In genomic region chrX:9222299-9222698, GRCh38 we compare ENCODE assay signal across 24 cellular contexts.
A peak's percentile ranks its signal among the peaks of the same experiment; 100 is the strongest.
DNase-seq lines count a peak whose midpoint lies in the region; ATAC-seq, FAIRE-seq and TF ChIP-seq lines count a peak whose summit lies in the region.
"Had no signal": no experiment of that assay in that cellular context is flagged by ENCODE, and none has a peak within 500 bp of the region (broad histone marks: within the 10 kb centered on the region; RNA-seq: fewer than 3 reads in every experiment).

No MANE protein-coding gene starts in this region.

- no peak overlapping the region for H4K5ac ChIP-seq in H1 (ENCODE audit: insufficient read length, low read depth, low read length)

- no peaks in the 10 kb centered on the region for H3K27me3 ChIP-seq in H1 (replicated peaks in 1 of 4; ENCODE audit: control insufficient read depth in 3 of 4, extremely low read depth in 1 of 4, insufficient read depth in 3 of 4, low read length in 3 of 4)
- H3K27me3 ChIP-seq: BE2C had no signal

- H3K9me3 Mint-ChIP-seq in mesothelial cell of epicardium (peaks cover 24% of the 10 kb centered on the region), type B pancreatic cell (peaks cover 6% of the 10 kb centered on the region)
- H3K9me3 Mint-ChIP-seq: CD8-positive, alpha-beta memory T cell; HFFc6 had no signal

- H3K4me2 ChIP-seq in H1 (ENCODE audit: insufficient read depth in 1 of 2, low read depth in 2 of 2, low read length in 2 of 2), result no peak overlapping the region

- no peaks in the 10 kb centered on the region for H4K20me1 ChIP-seq in H1 (replicated peaks in 1 of 2; ENCODE audit: control insufficient read depth in 1 of 2, insufficient read depth in 2 of 2, low read length in 2 of 2)

- H3K79me1 ChIP-seq in H1 (ENCODE audit: low read depth, low read length), result no peaks in the 10 kb centered on the region

- no peaks in the 10 kb centered on the region for H3K36me3 ChIP-seq in ES-I3 (ENCODE audit: insufficient read depth, low read length)
- H3K36me3 ChIP-seq in H1 (ENCODE audit: control insufficient read depth in 2 of 4, insufficient read depth in 4 of 4, low read length in 3 of 4), result no peaks in the 10 kb centered on the region
- H3K36me3 ChIP-seq: BE2C had no signal

- peaks cover 3% of the 10 kb centered on the region for H3K36me3 Mint-ChIP-seq in mesothelial cell of epicardium
- H3K36me3 Mint-ChIP-seq in type B pancreatic cell, result no peaks in the 10 kb centered on the region
- H3K36me3 Mint-ChIP-seq: CD4-positive, CD25-positive, alpha-beta regulatory T cell; IgD-negative memory B cell had no signal

- no peak for TF ChIP-seq RAD21 in H1 (IDR thresholded peaks at IDR 0.05 in 1 of 2, conservative IDR thresholded peaks at IDR 0.05 in 1 of 2; ENCODE audit: low read depth in 2 of 2, low read length in 2 of 2)

- H3K4me1 ChIP-seq in ES-I3 (ENCODE audit: insufficient read depth, low read length), result 0 out of 2 replicates have a peak, but pooled peaks cover 6% of the 10 kb centered on the region
- peaks cover 0 to 2% (median 0%) of the 10 kb centered on the region in 4 experiments; a peak in 1 of 7 replicates for H3K4me1 ChIP-seq in H1 (replicated peaks in 1 of 4; ENCODE audit: control insufficient read depth in 3 of 4, insufficient read depth in 4 of 4, low read length in 3 of 4)
- H3K4me1 ChIP-seq: BE2C had no signal

- no peak for TF ChIP-seq CTCF in H1 (IDR thresholded peaks at IDR 0.05; ENCODE audit: control extremely low read depth in 1 of 3, insufficient read depth in 1 of 3, low read depth in 1 of 3, low read length in 3 of 3)
- TF ChIP-seq CTCF in mesothelial cell of epicardium (IDR thresholded peaks at IDR 0.05; ENCODE audit: unreplicated experiment), result no peak
- TF ChIP-seq CTCF in type B pancreatic cell (conservative IDR thresholded peaks at IDR 0.05), result no peak
- no peak for TF ChIP-seq CTCF in omental fat pad (IDR thresholded peaks at IDR 0.05)

- no peak overlapping the region for H2BK5ac ChIP-seq in H1 (ENCODE audit: low read depth, low read length)

- H2BK20ac ChIP-seq in H1 (ENCODE audit: low read length), result no peak overlapping the region

- H4K8ac ChIP-seq in H1 (ENCODE audit: extremely low read depth, insufficient read depth, low read length), result no peak overlapping the region

- WGBS in H1 (ENCODE audit: extremely low coverage in 1 of 2, insufficient coverage in 1 of 2, insufficient read length in 1 of 2, insufficient replicate concordance in 2 of 2, low coverage in 1 of 2, low lambda C conversion rate in 2 of 2, missing lambda C conversion rate in 1 of 2), 2 experiments, result 58% methylated on average over 4 of the region's 9 CpGs; no CpG with 5 or more reads in 1 of the 2 experiments

- no peak overlapping the region for H2BK12ac ChIP-seq in H1 (ENCODE audit: low read depth, low read length)

- no peak overlapping the region for H3K4ac ChIP-seq in H1 (replicated peaks; ENCODE audit: insufficient read length, low read depth, low read length)

- POLR2A ChIA-PET in H1 (lab: Charles Lee; ENCODE audit: partially characterized antibody), result no interaction called here

- H3K23ac ChIP-seq in H1 (ENCODE audit: insufficient read length), result no peak overlapping the region

- no peak overlapping the region for H3K56ac ChIP-seq in H1 (replicated peaks; ENCODE audit: insufficient read length, low read depth, low read length)

- H3K4me3 Mint-ChIP-seq in mesothelial cell of epicardium (no peak overlapping the region), type B pancreatic cell (no peak overlapping the region)
- H3K4me3 Mint-ChIP-seq: CD4-positive, CD25-positive, alpha-beta regulatory T cell; HFFc6; IgD-negative memory B cell had no signal

- peak overlapping the region; percentile 43 for H2BK120ac ChIP-seq in H1 (replicated peaks; ENCODE audit: low read depth, low read length)

- H2AK5ac ChIP-seq in H1 (ENCODE audit: low read depth, low read length), result no peak overlapping the region

- TF ChIP-seq EP300 in H1 (IDR thresholded peaks at IDR 0.05; ENCODE audit: borderline replicate concordance in 1 of 2, low read depth in 2 of 2, low read length in 2 of 2), result no peak

- H3K9me3 ChIP-seq in ES-I3 (ENCODE audit: control insufficient read depth, insufficient read depth, low read length) (peaks cover 11% of the 10 kb centered on the region; the same call in 1 of the 2 replicates), H1 (ENCODE audit: insufficient read depth in 2 of 2, low read depth in 1 of 2, low read length in 1 of 2) (no peaks in the 10 kb centered on the region)
- H3K9me3 ChIP-seq: BE2C had no signal

- H3K14ac ChIP-seq in H1 (ENCODE audit: insufficient read length), result no peak overlapping the region

- H3K27ac ChIP-seq in H1 (ENCODE audit: low read depth, low read length), result no peak overlapping the region

- FAIRE-seq in H1 (lab: Jason Lieb, UNC), result no peak
- no peak for FAIRE-seq in GM19239 (lab: Jason Lieb, UNC)
- FAIRE-seq: A204.1, D721Med, H54, HepG2, HTR-8/SVneo had no signal

- no peak for TF ChIP-seq POLR2A in H1 (IDR thresholded peaks at IDR 0.05; ENCODE audit: control extremely low read depth in 1 of 2, low read depth in 2 of 2, low read length in 2 of 2)

- CTCF ChIA-PET in H1 (lab: Charles Lee; ENCODE audit: partially characterized antibody), result interaction anchor here (0.6 kb wide), 1 partner anchor 75 kb away, joined by 5 read pairs; no protein-coding TSS in a partner anchor

- H3K9ac ChIP-seq in ES-I3 (ENCODE audit: low read depth, low read length), result 0 out of 2 replicates have a peak overlapping the region, but pooled peaks have one; percentile 14
- no peak overlapping the region for H3K9ac ChIP-seq in H1 (replicated peaks in 1 of 4; ENCODE audit: extremely low read depth in 1 of 4, low read depth in 3 of 4, low read length in 3 of 4)

- H2BK15ac ChIP-seq in H1 (ENCODE audit: low read length), result no peak overlapping the region

- H3K18ac ChIP-seq in H1 (ENCODE audit: extremely low read depth, low read length), result no peak overlapping the region

- no peaks in the 10 kb centered on the region for H3K23me2 ChIP-seq in H1 (ENCODE audit: low read depth, low read length)

- H3K27ac Mint-ChIP-seq in mesothelial cell of epicardium (peak overlapping the region; percentile 88), type B pancreatic cell (no peak overlapping the region)
- H3K27ac Mint-ChIP-seq: CD4-positive, CD25-positive, alpha-beta regulatory T cell; CD8-positive, alpha-beta memory T cell; HFFc6 had no signal

- H4K91ac ChIP-seq in H1 (replicated peaks; ENCODE audit: insufficient read length, low read length), result no peak overlapping the region

- H3K4me1 Mint-ChIP-seq in mesothelial cell of epicardium (peaks cover 13% of the 10 kb centered on the region), type B pancreatic cell (ENCODE audit: unreplicated experiment) (no peaks in the 10 kb centered on the region)
- H3K4me1 Mint-ChIP-seq: CD4-positive, CD25-positive, alpha-beta regulatory T cell; CD8-positive, alpha-beta memory T cell; IgD-negative memory B cell had no signal

- DNase-seq in ELF-1 (ENCODE audit: low read depth, low spot score) (peak; percentile 52), H1 (ENCODE audit: low read depth in 1 of 2, low spot score in 2 of 2) (no peak), mesothelial cell of epicardium (ENCODE audit: low spot score in 2 of 2, unreplicated experiment in 2 of 2) (no peak), type B pancreatic cell (ENCODE audit: extremely low spot score, unreplicated experiment) (no peak), omental fat pad (ENCODE audit: low spot score) (no peak), GM19239 (ENCODE audit: insufficient read length, low spot score) (no peak)
- DNase-seq in stimulated activated CD4-positive, alpha-beta T cell treated with anti-CD3 and anti-CD28 coated beads, Interleukin-4, amount 100 ng/mL, for 1 hour, result no peak
- DNase-seq: ACHN; BE2C; C1 segment of cervical spinal cord; CD4-positive, CD25-positive, alpha-beta regulatory T cell; CD8-positive, alpha-beta memory T cell; COR-L47; GF-D8; HFFc6; KBM-7 had no signal

- H3K4me3 ChIP-seq in H1 (ENCODE audit: extremely low read depth in 1 of 4, insufficient read depth in 2 of 4, low read depth in 3 of 4, low read length in 4 of 4), result no peak overlapping the region

- H3K27me3 Mint-ChIP-seq in mesothelial cell of epicardium (ENCODE audit: low read depth), result no peaks in the 10 kb centered on the region
- no peaks in the 10 kb centered on the region for H3K27me3 Mint-ChIP-seq in type B pancreatic cell
- H3K27me3 Mint-ChIP-seq: CD4-positive, CD25-positive, alpha-beta regulatory T cell had no signal

- peak overlapping the region; percentile 70; the same call in 1 of the 2 replicates for H2AFZ ChIP-seq in H1 (ENCODE audit: low read length)

- ATAC-seq in omental fat pad (ENCODE audit: low FRiP score), result no peak
- ATAC-seq: HCT116, HepG2 had no signal

- no peaks in the 10 kb centered on the region for H3K79me2 ChIP-seq in H1 (ENCODE audit: control insufficient read depth in 1 of 2, insufficient read depth in 2 of 2, low read length in 2 of 2)

TF ChIP-seq in H1, 55 proteins besides CTCF, POLR2A, EP300 and RAD21:
- no peak for TF ChIP-seq HDAC6 (IDR thresholded peaks at IDR 0.05; ENCODE audit: low read depth, low read length)
- TF ChIP-seq CHD1 (IDR thresholded peaks at IDR 0.05; ENCODE audit: low read depth, low read length), result no peak
- no peak for TF ChIP-seq JUN (IDR thresholded peaks at IDR 0.05; ENCODE audit: low read depth, low read length)
- TF ChIP-seq ZNF274 (IDR thresholded peaks at IDR 0.05; ENCODE audit: borderline replicate concordance, extremely low read depth, low read length), result no peak
TF ChIP-seq in H1: peak in this region for 0.
